Comparison of ENCODE assay signal across 29 cellular contexts in genomic region chr17:45963889-45964288, GRCh38. TPM values are rescaled to one million over a fixed set of nuclear protein-coding genes. Genes with fewer than 3 reads are reported as not detected.
DNase-seq lines count a peak whose midpoint lies in the region; ATAC-seq, FAIRE-seq and TF ChIP-seq lines count a peak whose summit lies in the region.
"Had no signal": no experiment of that assay in that cellular context is flagged by ENCODE, and none has a peak within 500 bp of the region (broad histone marks: within the 10 kb centered on the region; RNA-seq: fewer than 3 reads in every experiment).

No MANE protein-coding gene starts in this region.

- H3K4me3 ChIP-seq in K562 (no peak overlapping the region), coronary artery (no peak overlapping the region)
- H3K4me3 ChIP-seq: A549 had no signal

- H4K20me1 ChIP-seq in K562 (replicated peaks; ENCODE audit: control insufficient read depth, insufficient read depth, low read length): 0 out of 2 replicates have a peak, but pooled peaks cover 3% of the 10 kb centered on the region

- H3K27ac ChIP-seq in K562 (ENCODE audit: extremely low read depth, low read depth, low read length) (no peak overlapping the region), coronary artery (no peak overlapping the region)
- H3K27ac ChIP-seq: A549 had no signal

- no peak for TF ChIP-seq POLR2A in K562 (conservative IDR thresholded peaks at IDR 0.05)

- H3K9me3 ChIP-seq in K562 (replicated peaks; ENCODE audit: control insufficient read depth, insufficient read depth, low read depth, low read length): no peaks in the 10 kb centered on the region
- H3K9me3 ChIP-seq: A549, Caco-2 had no signal

- H3K4me1 ChIP-seq in K562 (replicated peaks in 1 of 2; ENCODE audit: control insufficient read depth in 2 of 2, insufficient read depth in 2 of 2, low read length in 2 of 2): no peaks in the 10 kb centered on the region; a peak in 2 of 5 replicates
- H3K4me1 ChIP-seq: A549, Caco-2 had no signal

- no peak for TF ChIP-seq EP300 in K562 (IDR thresholded peaks at IDR 0.05; ENCODE audit: low read length)

- H3K9ac ChIP-seq in K562 (ENCODE audit: insufficient read depth in 1 of 2, low read depth in 2 of 2, low read length in 2 of 2): 0 out of 4 replicates have a peak overlapping the region, but pooled peaks of 1 of the 2 experiments have one; percentile 22

- peaks cover 21 to 55% of the 10 kb centered on the region in 2 experiments for H3K27me3 ChIP-seq in K562 (ENCODE audit: control insufficient read depth in 2 of 2, insufficient read depth in 2 of 2, low read length in 2 of 2)

- CTCF ChIA-PET in K562 (lab: Yijun Ruan, JAX; ENCODE audit: low intra/inter-chr PET ratio): no interaction called here

- no peak overlapping the region for H3K4me2 ChIP-seq in K562 (ENCODE audit: insufficient read depth, low read length)
- H3K4me2 ChIP-seq: A549 had no signal

- no peak for FAIRE-seq in K562 (lab: Jason Lieb, UNC)
- FAIRE-seq: A549, GM12892, HepG2, RCC 7860 had no signal

- no TSS peak for BruUV-seq in K562 (replicated peaks; lab: Mats Ljungman, UMichigan)

- in situ Hi-C loops in G401 (cut with HindIII; ENCODE audit: low sequenced_read_pairs) (no loop called here), K562 (cut with MboI) (no loop called here)

- no peaks in the 10 kb centered on the region for H3K9me1 ChIP-seq in K562 (ENCODE audit: control insufficient read depth, insufficient read depth, low read length)

- ATAC-seq in K562 (no peak), HG02885 (IDR thresholded peaks at IDR 0.05; ENCODE audit: poor library complexity, unreplicated experiment) (no peak)
- ATAC-seq: A549; CD8-positive, alpha-beta T cell; HepG2; SK-N-SH treated with all-trans-retinoic acid at 6 μM for 48 hours; T-helper 17 cell had no signal

- DNase-seq in G401 (ENCODE audit: low spot score) (peak; percentile 50), NCI-H2107 (lab: John Stamatoyannopoulos, UW) (peak; percentile 71), NCI-H345 (lab: John Stamatoyannopoulos, UW) (peak; percentile 57), K562 (ENCODE audit: extremely low read depth in 1 of 4, low spot score in 3 of 4) (no peak), activated gamma-delta T cell treated with Interleukin-2 at 50 U/mL for 16 hours (no peak), coronary artery (ENCODE audit: low spot score) (no peak), DMS53 treated with DMSO at 0.1 percent for 48 hours (lab: John Stamatoyannopoulos, UW; ENCODE audit: unreplicated experiment) (no peak)
- DNase-seq: AML-193; CD8-positive, alpha-beta T cell; DMS79; EL; H7; NCI-H1105 treated with DMSO at 0.1 percent for 48 hours; NCI-H1694; NCI-H2081; NCI-H446; NCI-H524 treated with DMSO at 0.1 percent for 48 hours; T-helper 17 cell; T1000 had no signal

- 8% methylated on average over 4 of the region's 5 CpGs for WGBS in K562 (ENCODE audit: insufficient coverage, low coverage, missing lambda C conversion rate)

- intact Hi-C loops in K562 (cut with micrococcal nuclease): no loop called here

- no peak overlapping the region for H2AFZ ChIP-seq in K562 (ENCODE audit: low read depth, low read length)

- POLR2A ChIA-PET in K562 (lab: Yijun Ruan, JAX): no interaction called here

- no peak for TF ChIP-seq RAD21 in K562 (CRISPR knock-in tag; conservative IDR thresholded peaks at IDR 0.05 in 1 of 2, IDR thresholded peaks at IDR 0.05 in 1 of 2)

- no peaks in the 10 kb centered on the region for H3K79me2 ChIP-seq in K562 (ENCODE audit: control insufficient read depth, insufficient read depth, low read length)

- TF ChIP-seq CTCF in K562 (IDR thresholded peaks at IDR 0.05 in 2 of 3, conservative IDR thresholded peaks at IDR 0.05 in 1 of 3; ENCODE audit: insufficient read depth in 2 of 3, low read depth in 1 of 3, low read length in 3 of 3) (no peak), coronary artery (IDR thresholded peaks at IDR 0.05) (no peak)

- no peaks in the 10 kb centered on the region for H3K36me3 ChIP-seq in K562 (ENCODE audit: control insufficient read depth, insufficient read depth, low read length)

TF ChIP-seq in K562, 482 proteins besides CTCF, POLR2A, EP300 and RAD21:
- TF ChIP-seq, protein P1, sequence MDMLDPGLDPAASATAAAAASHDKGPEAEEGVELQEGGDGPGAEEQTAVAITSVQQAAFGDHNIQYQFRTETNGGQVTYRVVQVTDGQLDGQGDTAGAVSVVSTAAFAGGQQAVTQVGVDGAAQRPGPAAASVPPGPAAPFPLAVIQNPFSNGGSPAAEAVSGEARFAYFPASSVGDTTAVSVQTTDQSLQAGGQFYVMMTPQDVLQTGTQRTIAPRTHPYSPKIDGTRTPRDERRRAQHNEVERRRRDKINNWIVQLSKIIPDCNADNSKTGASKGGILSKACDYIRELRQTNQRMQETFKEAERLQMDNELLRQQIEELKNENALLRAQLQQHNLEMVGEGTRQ (CRISPR knock-in tag; IDR thresholded peaks at IDR 0.05): peak; percentile 57; the same call in 1 of the 2 replicates
- TF ChIP-seq TCF3 (CRISPR knock-in tag; IDR thresholded peaks at IDR 0.05) (no peak), NRF1 (conservative IDR thresholded peaks at IDR 0.05 in 1 of 2, IDR thresholded peaks at IDR 0.05 in 1 of 2) (no peak), BCOR (IDR thresholded peaks at IDR 0.05) (no peak), USF1 (CRISPR knock-in tag; IDR thresholded peaks at IDR 0.05) (peak; percentile 27; the same call in 1 of the 2 replicates)

RNA-seq across cellular contexts. Expression of gene STH, which starts 35.2 kb away (rescaled TPM):
- total RNA-seq in G401 (2014; rRNA removed; shearing (Covaris generic)): not detected in 2 replicates
- 1.4 TPM in 1 of 2 replicates, not detected in the other for total RNA-seq in K562 (2011; cell fraction: chromatin; rRNA removed; ENCODE audit: low replicate concordance)
- total RNA-seq in K562 (2011; cell fraction: nucleolus; rRNA removed): not detected in 2 replicates
- total RNA-seq in K562 (2011; cell fraction: nucleoplasm; rRNA removed): not detected in 2 replicates
- total RNA-seq in K562 (2014; rRNA removed) (not detected in 2 replicates), K562 (2014; rRNA removed; fragmentation: Illumina TruSeq; extraction: Trizol) (not detected in 2 replicates), K562 (2015; rRNA removed; fragmentation: Illumina TruSeq; extraction: Trizol) (not detected in 2 replicates), K562 (2021) (not detected in 2 replicates)
- polyA plus RNA-seq in K562 (2011; rRNA removed) (not detected in 2 replicates), K562 (2014; fragmentation: Illumina TruSeq; extraction: Trizol) (not detected in 2 replicates), K562 (2014; fragmentation: Nextera tagmentation; extraction: Ambion mirVana) (not detected), K562 (2014; rRNA removed) (not detected in 2 replicates)
- not detected in 2 replicates for polyA plus RNA-seq in K562 (2011; cell fraction: cytosol; rRNA removed)
- polyA plus RNA-seq in K562 (2011; cell fraction: nucleus; rRNA removed): not detected in 2 replicates
- polyA plus RNA-seq in K562 (2012): not detected in 2 replicates
- polyA minus RNA-seq in K562 (2011; rRNA and poly(A)+ RNA removed): 0.70 TPM in 1 of 2 replicates, not detected in the other
- not detected in 2 replicates for polyA minus RNA-seq in K562 (2011; cell fraction: cytosol; rRNA and poly(A)+ RNA removed)
- not detected in 2 replicates for polyA minus RNA-seq in K562 (2011; cell fraction: nucleus; rRNA and poly(A)+ RNA removed)
- total RNA-seq: Caco-2; CD8-positive, alpha-beta T cell; H7; HepG2; HT1080; LHCN-M2; MCF 10A; T-helper 17 cell had no signal
- polyA plus RNA-seq: A549, HepG2 had no signal

Comparison
In these comparisons a context has a peak if more than half of its experiments do, and no peak if none do; other contexts are left out.
1. DNase-seq: peak in G401 (single experiment), NCI-H2107 (single experiment) and NCI-H345 (single experiment); none in K562 (0 of 4), activated gamma-delta T cell treated with Interleukin-2 at 50 U/mL for 16 hours (single experiment), coronary artery (single experiment) and DMS53 treated with DMSO at 0.1 percent for 48 hours (single experiment).